1 cellular context compared by ENCODE assay signal in genomic region chr2:54704688-54705605, GRCh38.
TF ChIP-seq lines count a peak whose summit lies in the region.

No MANE protein-coding gene starts in this region.

TF ChIP-seq in K562, 482 proteins besides CTCF, POLR2A, EP300 and RAD21 (continued from another document):
- TF ChIP-seq RCOR1 (IDR thresholded peaks at IDR 0.05; ENCODE audit: borderline replicate concordance in 1 of 2, low read depth in 2 of 2, low read length in 2 of 2) (peak in 1 of 2 experiments; percentile 65; a peak in 1 of 4 replicates), HMBOX1 (IDR thresholded peaks at IDR 0.05) (peak; percentile 51), FOXA3 (CRISPR knock-in tag; conservative IDR thresholded peaks at IDR 0.05 in 1 of 2, IDR thresholded peaks at IDR 0.05 in 1 of 2) (peak in 1 of 2 experiments; percentile 12; a peak in 1 of 4 replicates), FOSL1 (tag; conservative IDR thresholded peaks at IDR 0.05) (peak; percentile 74), MEIS2 (IDR thresholded peaks at IDR 0.05; ENCODE audit: partially characterized antibody) (peak; percentile 16), HMG20B (CRISPR knock-in tag; IDR thresholded peaks at IDR 0.05) (no peak), SMC3 (conservative IDR thresholded peaks at IDR 0.05; ENCODE audit: insufficient read depth, low read depth, low read length) (peak; percentile 35; the same call in 1 of the 2 replicates)
